ENCODE assay signal across 19 cellular contexts in the genomic region with DNA sequence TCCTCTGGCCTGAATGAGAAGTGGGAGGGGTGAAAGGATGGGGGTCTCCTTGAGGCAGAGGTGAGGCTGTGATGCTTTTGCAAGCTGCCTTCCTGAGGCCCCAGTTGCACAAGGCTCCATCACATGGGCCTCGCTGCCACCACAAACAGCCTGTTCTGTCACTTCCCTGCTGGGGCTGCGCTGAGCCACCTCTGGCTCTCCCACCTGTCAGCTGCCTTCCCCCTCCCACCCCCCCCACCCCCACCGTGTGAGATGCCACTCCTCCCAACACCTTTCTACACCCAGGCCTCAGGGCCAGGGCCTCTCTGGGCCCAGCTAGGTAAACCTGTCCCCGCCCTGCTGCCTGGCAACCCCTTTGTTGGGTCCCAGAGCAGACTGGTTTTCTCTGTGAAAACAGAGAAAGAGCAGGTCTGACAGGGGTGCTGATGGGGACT. TPM values are rescaled to one million over a fixed set of nuclear protein-coding genes. Genes with fewer than 3 reads are reported as not detected.
A peak's percentile ranks its signal among the peaks of the same experiment; 100 is the strongest.
DNase-seq lines count a peak whose midpoint lies in the region; ATAC-seq and TF ChIP-seq lines count a peak whose summit lies in the region.
"Had no signal": no experiment of that assay in that cellular context is flagged by ENCODE, and none has a peak within 500 bp of the region (broad histone marks: within the 10 kb centered on the region; RNA-seq: fewer than 3 reads in every experiment).

No MANE protein-coding gene starts in this region.

- H3K9me3 ChIP-seq in RWPE2 (ENCODE audit: severe bottlenecking): no peaks in the 10 kb centered on the region
- H3K9me3 ChIP-seq: adrenal gland, left lung, pancreas, SK-N-SH, tibial nerve had no signal

- H3K36me3 ChIP-seq in RWPE2 (ENCODE audit: low read depth): no peaks in the 10 kb centered on the region
- H3K36me3 ChIP-seq: adrenal gland, left lung, pancreas, tibial nerve had no signal

- peaks cover 2% of the 10 kb centered on the region for H3K4me1 ChIP-seq in RWPE2 (ENCODE audit: insufficient read depth, poor library complexity, severe bottlenecking)
- H3K4me1 ChIP-seq: pancreas had no signal

- no peaks in the 10 kb centered on the region for H3K27me3 ChIP-seq in RWPE2 (ENCODE audit: insufficient read depth, poor library complexity, severe bottlenecking)
- H3K27me3 ChIP-seq: adrenal gland, pancreas, tibial nerve had no signal

- ATAC-seq in RWPE2 (ENCODE audit: low read depth) (no peak), sciatic nerve (no peak), GM19455 (IDR thresholded peaks at IDR 0.05; ENCODE audit: unreplicated experiment) (no peak), HG02840 (IDR thresholded peaks at IDR 0.05; ENCODE audit: low FRiP score, unreplicated experiment) (no peak), HG03354 (IDR thresholded peaks at IDR 0.05; ENCODE audit: poor library complexity, severe bottlenecking, unreplicated experiment) (no peak)
- ATAC-seq: activated T-cell treated with anti-CD3 and anti-CD28 coated beads, Interleukin-2, amount 50 U/mL, for 4 hours; K562; pancreas had no signal

- DNase-seq in NCI-H345 (lab: John Stamatoyannopoulos, UW): peak; percentile 64
- DNase-seq in NCI-H345 treated with DMSO at 0.1 percent for 48 hours (lab: John Stamatoyannopoulos, UW; ENCODE audit: unreplicated experiment): no peak
- DNase-seq in DMS153 (lab: John Stamatoyannopoulos, UW): peak; percentile 38
- peak; percentile 51 for DNase-seq in RWPE2 (ENCODE audit: low spot score)
- peak; percentile 49 for DNase-seq in sciatic nerve (ENCODE audit: low spot score)
- DNase-seq: activated CD4-positive, alpha-beta T cell treated with anti-CD3 and anti-CD28 coated beads, Interleukin-2, amount 50 U/mL, for 1 hour; activated T-cell treated with anti-CD3 and anti-CD28 coated beads, Interleukin-2, amount 50 U/mL, for 4 hours; C1 segment of cervical spinal cord; left lung; MV-4-11; SK-N-SH had no signal

- intact Hi-C loops in sciatic nerve (cut with DNase I): no loop called here

- H3K4me3 ChIP-seq in RWPE2 (ENCODE audit: severe bottlenecking): no peak overlapping the region
- H3K4me3 ChIP-seq: adrenal gland, K562, left lung, pancreas, tibial nerve had no signal

- TF ChIP-seq CTCF in RWPE2 (IDR thresholded peaks at IDR 0.05; ENCODE audit: poor library complexity, severe bottlenecking): no peak

- no peak overlapping the region for H3K27ac ChIP-seq in RWPE2 (ENCODE audit: poor library complexity, severe bottlenecking)
- H3K27ac ChIP-seq: adrenal gland, left lung, pancreas, tibial nerve had no signal

RNA-seq across cellular contexts. Expression of a gene that starts 4.5 kb away (rescaled TPM):
- total RNA-seq in sciatic nerve: 50.2 TPM
- total RNA-seq: OCI-LY7 had no signal

RNA-seq across cellular contexts. Expression of a gene that starts 25.4 kb away (rescaled TPM):
- total RNA-seq in sciatic nerve: 26.9 TPM

RNA-seq across cellular contexts. Expression of a gene that starts 41.2 kb away (rescaled TPM):
- total RNA-seq in sciatic nerve: 5.7 TPM
- total RNA-seq: OCI-LY7 had no signal
